ENCODE assay signal across 8 cellular contexts in the genomic region with DNA sequence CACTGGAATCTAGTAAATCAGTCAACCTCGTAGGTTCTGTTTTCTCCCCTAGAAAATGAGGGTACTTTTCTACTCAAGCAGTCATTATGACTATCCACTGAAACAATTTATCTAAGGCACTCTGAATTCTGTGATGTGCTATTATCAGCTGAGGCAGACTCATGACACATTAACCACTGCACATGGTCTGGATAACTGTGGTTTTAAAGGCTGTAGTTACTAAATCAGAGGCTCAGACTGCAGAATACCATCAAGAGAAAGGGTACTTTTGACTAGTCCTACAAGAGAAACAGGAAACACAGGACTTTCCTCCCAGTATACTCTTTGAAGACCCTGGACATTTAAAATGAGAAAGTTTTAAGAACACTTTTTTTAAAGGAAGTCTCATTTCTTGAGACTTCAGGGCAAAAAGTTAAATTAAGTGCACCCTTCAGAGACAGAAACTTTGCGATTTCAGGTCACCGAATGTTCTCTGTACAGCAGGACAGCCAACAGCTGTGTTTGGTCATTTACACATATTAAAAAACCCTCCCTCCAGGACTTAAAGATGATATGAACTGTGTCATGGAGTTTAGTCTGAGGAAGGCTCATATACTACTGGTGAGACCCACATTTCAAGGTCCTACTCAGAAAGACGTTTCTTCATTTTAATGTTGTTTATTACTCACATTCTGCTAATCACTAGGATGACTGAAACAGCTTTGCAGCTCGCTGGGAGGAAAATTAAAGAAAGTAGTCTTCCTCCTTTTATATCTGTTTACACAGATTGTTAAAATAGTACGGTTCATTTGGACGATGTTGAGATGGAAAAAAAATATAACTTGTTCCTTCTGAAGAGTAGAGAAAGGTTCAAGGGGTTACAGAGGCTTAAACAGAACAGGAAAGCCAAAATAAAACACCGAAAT. TPM values are rescaled to one million over a fixed set of nuclear protein-coding genes. Genes with fewer than 3 reads are reported as not detected.
DNase-seq lines count a peak whose midpoint lies in the region; ATAC-seq and TF ChIP-seq lines count a peak whose summit lies in the region.

No MANE protein-coding gene starts in this region.

- ATAC-seq in activated naive CD4-positive, alpha-beta T cell treated with anti-CD3 and anti-CD28 coated beads, Interleukin-2, amount 50 U/mL, for 72 hours: peak; percentile 93 to 98

- H3K9ac ChIP-seq in stomach smooth muscle (ENCODE audit: low read length in 2 of 2): no peak overlapping the region

- H3K36me3 Mint-ChIP-seq in activated naive CD4-positive, alpha-beta T cell treated with anti-CD3 and anti-CD28 coated beads, Interleukin-2, amount 50 U/mL, for 72 hours: peaks cover 0 to 6% of the 10 kb centered on the region in 2 donors

- no peak for TF ChIP-seq CTCF in foreskin fibroblast (IDR thresholded peaks at IDR 0.05; ENCODE audit: low read depth, low read length)

- H3K4me1 ChIP-seq in stomach smooth muscle (ENCODE audit: control insufficient read depth, insufficient read depth, low read length): peaks cover 27% of the 10 kb centered on the region

- no peaks in the 10 kb centered on the region for H3K9me3 ChIP-seq in stomach smooth muscle (ENCODE audit: control insufficient read depth in 2 of 2, low read length in 2 of 2)

- H3K27ac Mint-ChIP-seq in activated naive CD4-positive, alpha-beta T cell treated with anti-CD3 and anti-CD28 coated beads, Interleukin-2, amount 50 U/mL, for 72 hours: no peak overlapping the region

- H3K36me3 ChIP-seq in stomach smooth muscle (ENCODE audit: control insufficient read depth in 2 of 2, insufficient read depth in 2 of 2, low read length in 2 of 2): peaks cover 0 to 2% of the 10 kb centered on the region in 2 donors

- H3K4me3 ChIP-seq in foreskin fibroblast (ENCODE audit: low read depth in 1 of 2, low read length in 2 of 2) (peak overlapping the region in 1 of 2 donors; percentile 1), stomach smooth muscle (ENCODE audit: low read length in 2 of 2) (no peak overlapping the region)

- H3K9me3 Mint-ChIP-seq in activated naive CD4-positive, alpha-beta T cell treated with anti-CD3 and anti-CD28 coated beads, Interleukin-2, amount 50 U/mL, for 72 hours: no peaks in the 10 kb centered on the region

- no peaks in the 10 kb centered on the region for H3K27me3 ChIP-seq in stomach smooth muscle (ENCODE audit: control insufficient read depth in 1 of 2, insufficient read depth in 2 of 2, low read length in 2 of 2)

- DNase-seq in activated naive CD4-positive, alpha-beta T cell treated with anti-CD3 and anti-CD28 coated beads, Interleukin-2, amount 50 U/mL, for 72 hours (ENCODE audit: low spot score in 2 of 2): no peak
- DNase-seq in activated naive CD4-positive, alpha-beta T cell treated with Interleukin-2 at 50 U/mL for 16 hours: no peak
- peak; percentile 97 for DNase-seq in RPMI7951 (ENCODE audit: low read depth)
- peak; percentile 88 to 92 for DNase-seq in foreskin fibroblast
- no peak for DNase-seq in UCSD-AML1 (lab: John Stamatoyannopoulos, UW; ENCODE audit: unreplicated experiment)
- DNase-seq in stimulated activated CD4-positive, alpha-beta T cell treated with anti-CD3 and anti-CD28 coated beads, Interleukin-15, amount 100 ng/mL, for 24 hours: no peak
- DNase-seq in DMS53 (lab: John Stamatoyannopoulos, UW): no peak

- peak overlapping the region; percentile 32 for H3K27ac ChIP-seq in stomach smooth muscle (ENCODE audit: low read length)

RNA-seq across cellular contexts. Expression of a gene that starts 19.9 kb away (rescaled TPM):
- 10 to 100 TPM; 21.6 to 25.4 TPM for total RNA-seq in activated naive CD4-positive, alpha-beta T cell treated with anti-CD3 and anti-CD28 coated beads, Interleukin-2, amount 50 U/mL, for 72 hours
- 29.1 and 31.2 TPM in 2 replicates for total RNA-seq in RPMI7951 (2014; rRNA removed; shearing (Covaris generic))

Comparison
In these comparisons a context has a peak if more than half of its experiments do, and no peak if none do; other contexts are left out.
1. DNase-seq: peak in RPMI7951 (single experiment) and foreskin fibroblast (2 of 2); none in activated naive CD4-positive, alpha-beta T cell treated with anti-CD3 and anti-CD28 coated beads, Interleukin-2, amount 50 U/mL, for 72 hours (0 of 2), activated naive CD4-positive, alpha-beta T cell treated with Interleukin-2 at 50 U/mL for 16 hours (single experiment), UCSD-AML1 (single experiment), stimulated activated CD4-positive, alpha-beta T cell treated with anti-CD3 and anti-CD28 coated beads, Interleukin-15, amount 100 ng/mL, for 24 hours (single experiment) and DMS53 (single experiment).